In genomic region chr2:55230551-55230950, GRCh38 we compare ENCODE assay signal across 13 cellular contexts. TPM values are rescaled to one million over a fixed set of nuclear protein-coding genes. Genes with fewer than 3 reads are reported as not detected.
A peak's percentile ranks its signal among the peaks of the same experiment; 100 is the strongest.
DNase-seq lines count a peak whose midpoint lies in the region; ATAC-seq and TF ChIP-seq lines count a peak whose summit lies in the region.
"Had no signal": no experiment of that assay in that cellular context is flagged by ENCODE, and none has a peak within 500 bp of the region (broad histone marks: within the 10 kb centered on the region; RNA-seq: fewer than 3 reads in every experiment).

No MANE protein-coding gene starts in this region.

- POLR2A ChIA-PET in CD8-positive, alpha-beta T cell (lab: Charles Lee) = no interaction called here

- no peak overlapping the region for H3K27ac ChIP-seq in CD8-positive, alpha-beta T cell (ENCODE audit: low read depth, low read length)
- no peak overlapping the region for H3K27ac ChIP-seq in dorsolateral prefrontal cortex
- H3K27ac ChIP-seq: thoracic aorta had no signal

- H3K4me3 Mint-ChIP-seq in CD8-positive, alpha-beta T cell = peak overlapping the region; percentile 93
- H3K4me3 Mint-ChIP-seq in HFFc6 (peak overlapping the region; percentile 95), nephron (peak overlapping the region; percentile 95)
- H3K4me3 Mint-ChIP-seq in activated naive CD8-positive, alpha-beta T cell treated with anti-CD3 and anti-CD28 coated beads for 36 hours = peak overlapping the region; percentile 99

- no peaks in the 10 kb centered on the region for H3K9me3 ChIP-seq in CD8-positive, alpha-beta T cell (ENCODE audit: low read length)
- no peaks in the 10 kb centered on the region for H3K9me3 ChIP-seq in BE2C
- H3K9me3 ChIP-seq: thoracic aorta had no signal

- no peak for TF ChIP-seq CTCF in CD8-positive, alpha-beta T cell (IDR thresholded peaks at IDR 0.05)
- TF ChIP-seq CTCF in HFFc6 (IDR thresholded peaks at IDR 0.05) (no peak), nephron (IDR thresholded peaks at IDR 0.05; ENCODE audit: unreplicated experiment in 3 of 3) (no peak), dorsolateral prefrontal cortex (IDR thresholded peaks at IDR 0.05 in 54 of 56, conservative IDR thresholded peaks at IDR 0.05 in 2 of 56; ENCODE audit: low read depth in 1 of 56, partially characterized antibody in 56 of 56) (no peak), BE2C (IDR thresholded peaks at IDR 0.05; ENCODE audit: low read depth, low read length) (no peak)

- H3K4me1 Mint-ChIP-seq in CD8-positive, alpha-beta T cell (ENCODE audit: low read depth) = peaks cover 65% of the 10 kb centered on the region
- H3K4me1 Mint-ChIP-seq in HFFc6 (ENCODE audit: low read depth) (peaks cover 66% of the 10 kb centered on the region), nephron (peaks cover 41% of the 10 kb centered on the region)
- peaks cover 52% of the 10 kb centered on the region for H3K4me1 Mint-ChIP-seq in activated naive CD8-positive, alpha-beta T cell treated with anti-CD3 and anti-CD28 coated beads for 36 hours

- no peak for DNase-seq in CD8-positive, alpha-beta T cell
- DNase-seq in HFFc6 = no peak
- DNase-seq in activated naive CD8-positive, alpha-beta T cell treated with anti-CD3 and anti-CD28 coated beads for 36 hours = no peak
- DNase-seq in dorsolateral prefrontal cortex = no peak
- no peak for DNase-seq in BE2C
- DNase-seq: left cardiac atrium, NCI-H1105 treated with DMSO at 0.1 percent for 48 hours, NCI-H526 had no signal

- H3K27me3 Mint-ChIP-seq in CD8-positive, alpha-beta T cell (ENCODE audit: low read depth) = no peaks in the 10 kb centered on the region
- peaks cover 2% of the 10 kb centered on the region; the same call in 1 of the 2 replicates for H3K27me3 Mint-ChIP-seq in HFFc6 (ENCODE audit: insufficient read depth)
- no peaks in the 10 kb centered on the region for H3K27me3 Mint-ChIP-seq in activated naive CD8-positive, alpha-beta T cell treated with anti-CD3 and anti-CD28 coated beads for 36 hours
- no peaks in the 10 kb centered on the region for H3K27me3 Mint-ChIP-seq in nephron (ENCODE audit: low read depth)

- H3K36me3 Mint-ChIP-seq in CD8-positive, alpha-beta T cell = peaks cover 35% of the 10 kb centered on the region
- H3K36me3 Mint-ChIP-seq in HFFc6 (ENCODE audit: low read depth) = peaks cover 43% of the 10 kb centered on the region
- peaks cover 62% of the 10 kb centered on the region for H3K36me3 Mint-ChIP-seq in activated naive CD8-positive, alpha-beta T cell treated with anti-CD3 and anti-CD28 coated beads for 36 hours
- H3K36me3 Mint-ChIP-seq in nephron (ENCODE audit: low read depth) = peaks cover 36% of the 10 kb centered on the region

- peaks cover 10% of the 10 kb centered on the region for H3K36me3 ChIP-seq in CD8-positive, alpha-beta T cell (ENCODE audit: insufficient read depth, low read length)
- peaks cover 25% of the 10 kb centered on the region for H3K36me3 ChIP-seq in BE2C

- intact Hi-C loops in CD8-positive, alpha-beta T cell (cut with DNase I, micrococcal nuclease) = loop anchor here (5.0 to 10.0 kb wide), 9 partner anchors 52 to 1463 kb away; partner anchors contain the start of genes CHAC2 (in 2 of the 2), ASB3 (in 1 of the 2), CCDC88A (in 1 of the 2) and ERLEC1 (in 1 of the 2)
- intact Hi-C loops in dorsolateral prefrontal cortex (cut with DNase I) = loop anchor here (5.0 kb wide), 6 partner anchors 37 to 508 kb away; partner anchors contain the start of genes MTIF2 (in 2 of the 2), CFAP36 (in 1 of the 2) and EML6 (in 1 of the 2)

- CTCF ChIA-PET in CD8-positive, alpha-beta T cell (lab: Charles Lee) = no interaction called here

- H3K4me1 ChIP-seq in CD8-positive, alpha-beta T cell (ENCODE audit: insufficient read depth, low read length) = peaks cover 35% of the 10 kb centered on the region
- H3K4me1 ChIP-seq in BE2C = no peaks in the 10 kb centered on the region

- H3K27ac Mint-ChIP-seq in CD8-positive, alpha-beta T cell = peak overlapping the region; percentile 24
- no peak overlapping the region; the same call in 1 of the 2 replicates for H3K27ac Mint-ChIP-seq in HFFc6
- H3K27ac Mint-ChIP-seq in activated naive CD8-positive, alpha-beta T cell treated with anti-CD3 and anti-CD28 coated beads for 36 hours = peak overlapping the region; percentile 7
- peak overlapping the region; percentile 38 to 67 (median 51) for H3K27ac Mint-ChIP-seq in nephron

- H3K9me3 Mint-ChIP-seq in CD8-positive, alpha-beta T cell = no peaks in the 10 kb centered on the region
- H3K9me3 Mint-ChIP-seq in HFFc6 = no peaks in the 10 kb centered on the region
- H3K9me3 Mint-ChIP-seq in activated naive CD8-positive, alpha-beta T cell treated with anti-CD3 and anti-CD28 coated beads for 36 hours = peaks cover 2% of the 10 kb centered on the region
- H3K9me3 Mint-ChIP-seq in nephron = no peaks in the 10 kb centered on the region

- H3K4me3 ChIP-seq in CD8-positive, alpha-beta T cell (ENCODE audit: low read depth, low read length) = no peak overlapping the region
- H3K4me3 ChIP-seq in dorsolateral prefrontal cortex = no peak overlapping the region
- H3K4me3 ChIP-seq in BE2C (ENCODE audit: low read depth, low read length) = no peak overlapping the region

- ATAC-seq in CD8-positive, alpha-beta T cell = no peak
- ATAC-seq in GM19452 (IDR thresholded peaks at IDR 0.05; ENCODE audit: unreplicated experiment) = no peak
- ATAC-seq: left cardiac atrium, Right ventricle myocardium inferior had no signal

- H3K27me3 ChIP-seq in CD8-positive, alpha-beta T cell (ENCODE audit: insufficient read depth, low read length) = no peaks in the 10 kb centered on the region
- no peaks in the 10 kb centered on the region for H3K27me3 ChIP-seq in dorsolateral prefrontal cortex
- H3K27me3 ChIP-seq in BE2C = no peaks in the 10 kb centered on the region
- H3K27me3 ChIP-seq: cardiac muscle cell had no signal

RNA-seq across cellular contexts. Expression of gene CLHC1, which starts 1.5 kb away (rescaled TPM):
- total RNA-seq in CD8-positive, alpha-beta T cell = 1 to 10 TPM; 2.2 to 2.3 TPM
- total RNA-seq in HFFc6 (2021; fragmentation: NEBNext Ultra II Directional; extraction: Animal tissue kit (Norgen Biotek cat#: 25700)) = 1 to 10 TPM; 5.1 to 8.4 (median 6.2) TPM
- 1 to 10 TPM; 5.8 to 7.8 TPM for total RNA-seq in activated naive CD8-positive, alpha-beta T cell treated with anti-CD3 and anti-CD28 coated beads for 36 hours
- 10 to 100 TPM; 12.9 to 62.6 (median 27.4) TPM for total RNA-seq in dorsolateral prefrontal cortex
- 1.1 TPM for polyA plus RNA-seq in BE2C (2012; ENCODE audit: insufficient read depth, insufficient read length, low read depth)

RNA-seq across cellular contexts. Expression of gene RPS27A, which starts 1.9 kb away (rescaled TPM):
- total RNA-seq in CD8-positive, alpha-beta T cell = 1,000 to 10,000 TPM; 2,135 to 2,231 TPM
- total RNA-seq in HFFc6 (2021; fragmentation: NEBNext Ultra II Directional; extraction: Animal tissue kit (Norgen Biotek cat#: 25700)) = 100 to 1,000 TPM; 776 to 909 (median 882) TPM
- 1,000 to 10,000 TPM; 1,246 to 1,356 TPM for total RNA-seq in activated naive CD8-positive, alpha-beta T cell treated with anti-CD3 and anti-CD28 coated beads for 36 hours
- 100 to 1,000 TPM; 221 to 469 (median 349) TPM for total RNA-seq in dorsolateral prefrontal cortex
- polyA plus RNA-seq in BE2C (2012; ENCODE audit: insufficient read depth, insufficient read length, low read depth) = 295 TPM

RNA-seq across cellular contexts. Expression of gene MTIF2, which starts 38.5 kb away (rescaled TPM):
- 10 to 100 TPM; 12.2 to 14.4 TPM for total RNA-seq in CD8-positive, alpha-beta T cell
- 10 to 100 TPM; 22.4 to 28.7 (median 25.9) TPM for total RNA-seq in HFFc6 (2021; fragmentation: NEBNext Ultra II Directional; extraction: Animal tissue kit (Norgen Biotek cat#: 25700))
- total RNA-seq in activated naive CD8-positive, alpha-beta T cell treated with anti-CD3 and anti-CD28 coated beads for 36 hours = 10 to 100 TPM; 63.9 to 67.9 TPM
- total RNA-seq in dorsolateral prefrontal cortex = 10 to 100 TPM; 15.2 to 33.5 (median 24.3) TPM
- 12.9 TPM for polyA plus RNA-seq in BE2C (2012; ENCODE audit: insufficient read depth, insufficient read length, low read depth)
